In genomic region chr7:155144371-155144770, GRCh38 we compare ENCODE assay signal across 20 cellular contexts.
DNase-seq lines count a peak whose midpoint lies in the region; ATAC-seq lines count a peak whose summit lies in the region.
"Had no signal": no experiment of that assay in that cellular context is flagged by ENCODE, and none has a peak within 500 bp of the region (broad histone marks: within the 10 kb centered on the region; RNA-seq: fewer than 3 reads in every experiment).

No MANE protein-coding gene starts in this region.

- no peak overlapping the region for H3K27ac ChIP-seq in CD8-positive, alpha-beta memory T cell (ENCODE audit: low read depth, low read length)
- H3K27ac ChIP-seq: 22Rv1, A549, BLaER1 had no signal

- intact Hi-C loops in left cardiac atrium (cut with DNase I), result no loop called here

- H3K4me3 Mint-ChIP-seq in stimulated activated effector memory CD8-positive, alpha-beta T cell treated with anti-CD3 and anti-CD28 coated beads, Interleukin-12 subunit alpha, Interleukin-12 subunit beta, amount 100 ng/mL, for 72 hours, result no peak overlapping the region
- H3K4me3 Mint-ChIP-seq in CD8-positive, alpha-beta memory T cell, result no peak overlapping the region
- H3K4me3 Mint-ChIP-seq: CD14-positive monocyte; CD4-positive, alpha-beta memory T cell; CD4-positive, CD25-positive, alpha-beta regulatory T cell had no signal

- H3K9me3 ChIP-seq in CD8-positive, alpha-beta memory T cell (ENCODE audit: low read length), result no peaks in the 10 kb centered on the region
- H3K9me3 ChIP-seq: A549, BE2C, Caco-2 had no signal

- CTCF ChIA-PET in CD8-positive, alpha-beta memory T cell (lab: Charles Lee), result no interaction called here

- no peaks in the 10 kb centered on the region for H3K36me3 Mint-ChIP-seq in stimulated activated effector memory CD8-positive, alpha-beta T cell treated with anti-CD3 and anti-CD28 coated beads, Interleukin-12 subunit alpha, Interleukin-12 subunit beta, amount 100 ng/mL, for 72 hours
- no peaks in the 10 kb centered on the region for H3K36me3 Mint-ChIP-seq in CD8-positive, alpha-beta memory T cell
- H3K36me3 Mint-ChIP-seq: CD14-positive monocyte; CD4-positive, alpha-beta memory T cell; CD4-positive, CD25-positive, alpha-beta regulatory T cell had no signal

- ATAC-seq in stimulated activated effector memory CD8-positive, alpha-beta T cell treated with anti-CD3 and anti-CD28 coated beads, Interleukin-12 subunit alpha, Interleukin-12 subunit beta, amount 100 ng/mL, for 72 hours, result peak; percentile 32
- no peak for ATAC-seq in left cardiac atrium
- ATAC-seq: A549 had no signal

- H3K4me1 Mint-ChIP-seq in stimulated activated effector memory CD8-positive, alpha-beta T cell treated with anti-CD3 and anti-CD28 coated beads, Interleukin-12 subunit alpha, Interleukin-12 subunit beta, amount 100 ng/mL, for 72 hours, result no peaks in the 10 kb centered on the region
- H3K4me1 Mint-ChIP-seq in CD8-positive, alpha-beta memory T cell, result no peaks in the 10 kb centered on the region
- H3K4me1 Mint-ChIP-seq: CD14-positive monocyte; CD4-positive, alpha-beta memory T cell; CD4-positive, CD25-positive, alpha-beta regulatory T cell had no signal

- H3K27me3 ChIP-seq in CD8-positive, alpha-beta memory T cell (ENCODE audit: insufficient read depth, low read length, poor library complexity, severe bottlenecking), result peaks cover 12% of the 10 kb centered on the region
- H3K27me3 ChIP-seq: BLaER1 had no signal

- H3K9me3 Mint-ChIP-seq in stimulated activated effector memory CD8-positive, alpha-beta T cell treated with anti-CD3 and anti-CD28 coated beads, Interleukin-12 subunit alpha, Interleukin-12 subunit beta, amount 100 ng/mL, for 72 hours, result no peaks in the 10 kb centered on the region
- H3K9me3 Mint-ChIP-seq in CD8-positive, alpha-beta memory T cell, result no peaks in the 10 kb centered on the region

- H3K4me3 ChIP-seq in CD8-positive, alpha-beta memory T cell (ENCODE audit: low read length), result no peak overlapping the region
- H3K4me3 ChIP-seq: A549, BLaER1 had no signal

- no peaks in the 10 kb centered on the region for H3K36me3 ChIP-seq in CD8-positive, alpha-beta memory T cell (ENCODE audit: insufficient read depth, low read length)
- H3K36me3 ChIP-seq: BE2C, BLaER1 had no signal

- POLR2A ChIA-PET in CD8-positive, alpha-beta memory T cell (lab: Charles Lee), result no interaction called here

- peak; percentile 25 for DNase-seq in activated effector memory CD4-positive, alpha-beta T cell treated with anti-CD3 and anti-CD28 coated beads, Interleukin-2, amount 50 U/mL, for 16 hours
- no peak for DNase-seq in activated effector memory CD4-positive, alpha-beta T cell treated with Interleukin-2 at 50 U/mL for 16 hours
- DNase-seq in mesenteric fat pad (ENCODE audit: low spot score) (peak; percentile 87), left cardiac atrium (no peak), NCI-H748 (lab: John Stamatoyannopoulos, UW; ENCODE audit: unreplicated experiment) (no peak)
- peak in 1 of 2 donors; percentile 29 for DNase-seq in stimulated activated effector memory CD8-positive, alpha-beta T cell treated with anti-CD3 and anti-CD28 coated beads, Interleukin-12 subunit alpha, Interleukin-12 subunit beta, amount 100 ng/mL, for 72 hours (ENCODE audit: low spot score in 2 of 2)
- DNase-seq in CD8-positive, alpha-beta memory T cell, result no peak
- DNase-seq: ACHN; BE2C; C1 segment of cervical spinal cord; Caco-2; Calu3; CD4-positive, alpha-beta memory T cell; CD4-positive, CD25-positive, alpha-beta regulatory T cell; DMS79 treated with DMSO at 0.1 percent for 48 hours; GF-D8 had no signal

- peaks cover 15 to 59% of the 10 kb centered on the region in 2 donors for H3K27me3 Mint-ChIP-seq in CD8-positive, alpha-beta memory T cell

- H3K27ac Mint-ChIP-seq in stimulated activated effector memory CD8-positive, alpha-beta T cell treated with anti-CD3 and anti-CD28 coated beads, Interleukin-12 subunit alpha, Interleukin-12 subunit beta, amount 100 ng/mL, for 72 hours, result peak overlapping the region; percentile 30
- peak overlapping the region in 1 of 8 donors; percentile 1 for H3K27ac Mint-ChIP-seq in CD8-positive, alpha-beta memory T cell
- H3K27ac Mint-ChIP-seq: CD14-positive monocyte; CD4-positive, alpha-beta memory T cell; CD4-positive, CD25-positive, alpha-beta regulatory T cell had no signal

- no peaks in the 10 kb centered on the region for H3K4me1 ChIP-seq in CD8-positive, alpha-beta memory T cell (ENCODE audit: insufficient read depth, low read length)
- H3K4me1 ChIP-seq: A549, BE2C, BLaER1, Caco-2 had no signal

Comparison
In these comparisons a context has a peak if more than half of its experiments do, and no peak if none do; other contexts are left out.
1. DNase-seq: peak in activated effector memory CD4-positive, alpha-beta T cell treated with anti-CD3 and anti-CD28 coated beads, Interleukin-2, amount 50 U/mL, for 16 hours (single experiment) and mesenteric fat pad (single experiment); none in activated effector memory CD4-positive, alpha-beta T cell treated with Interleukin-2 at 50 U/mL for 16 hours (single experiment), left cardiac atrium (single experiment), NCI-H748 (single experiment) and CD8-positive, alpha-beta memory T cell (0 of 5).